Comparison of ENCODE assay signal across 8 cellular contexts in genomic region chr4:176321589-176321988, GRCh38. TPM values are rescaled to one million over a fixed set of nuclear protein-coding genes. Genes with fewer than 3 reads are reported as not detected.
A peak's percentile ranks its signal among the peaks of the same experiment; 100 is the strongest.
DNase-seq lines count a peak whose midpoint lies in the region; ATAC-seq and TF ChIP-seq lines count a peak whose summit lies in the region.

No MANE protein-coding gene starts in this region.

- peaks cover 4% of the 10 kb centered on the region for H3K36me3 ChIP-seq in CD4-positive, CD25-positive, alpha-beta regulatory T cell (ENCODE audit: control insufficient read depth, insufficient read depth, low read length)
- no peaks in the 10 kb centered on the region for H3K36me3 ChIP-seq in mucosa of descending colon (ENCODE audit: low read depth)

- peaks cover 5% of the 10 kb centered on the region for H3K27me3 Mint-ChIP-seq in CD4-positive, CD25-positive, alpha-beta regulatory T cell
- no peaks in the 10 kb centered on the region for H3K27me3 Mint-ChIP-seq in nephron (ENCODE audit: low read depth)

- DNase-seq in CD4-positive, CD25-positive, alpha-beta regulatory T cell, result no peak
- DNase-seq in LNCaP clone FGC (ENCODE audit: low read depth) (no peak), choroid plexus epithelial cell (ENCODE audit: low read depth) (no peak), UCSD-AML1 (lab: John Stamatoyannopoulos, UW; ENCODE audit: unreplicated experiment) (no peak), head of caudate nucleus (no peak), mucosa of descending colon (no peak)

- TF ChIP-seq CTCF in LNCaP clone FGC (IDR thresholded peaks at IDR 0.05; ENCODE audit: control insufficient read depth, extremely low read depth, insufficient read depth) (no peak), choroid plexus epithelial cell (conservative IDR thresholded peaks at IDR 0.05; ENCODE audit: low read depth, low read length) (no peak), nephron (IDR thresholded peaks at IDR 0.05; ENCODE audit: unreplicated experiment in 3 of 3) (no peak), mucosa of descending colon (IDR thresholded peaks at IDR 0.05) (no peak)

- H3K4me3 Mint-ChIP-seq in CD4-positive, CD25-positive, alpha-beta regulatory T cell, result peak overlapping the region; percentile 90 to 95 (median 95)
- peak overlapping the region; percentile 92 to 96 (median 95) for H3K4me3 Mint-ChIP-seq in nephron

- H3K4me1 Mint-ChIP-seq in CD4-positive, CD25-positive, alpha-beta regulatory T cell, result peaks cover 43 to 66% (median 54%) of the 10 kb centered on the region in 4 donors
- H3K4me1 Mint-ChIP-seq in nephron, result peaks cover 28% of the 10 kb centered on the region

- H3K9me3 Mint-ChIP-seq in CD4-positive, CD25-positive, alpha-beta regulatory T cell, result no peaks in the 10 kb centered on the region
- no peaks in the 10 kb centered on the region for H3K9me3 Mint-ChIP-seq in nephron

- peaks cover 3% of the 10 kb centered on the region for H3K36me3 Mint-ChIP-seq in CD4-positive, CD25-positive, alpha-beta regulatory T cell
- H3K36me3 Mint-ChIP-seq in nephron (ENCODE audit: low read depth), result no peaks in the 10 kb centered on the region

- H3K27me3 ChIP-seq in CD4-positive, CD25-positive, alpha-beta regulatory T cell (ENCODE audit: control insufficient read depth, insufficient read depth, low read length), result no peaks in the 10 kb centered on the region

- ATAC-seq in CD4-positive, CD25-positive, alpha-beta regulatory T cell (ENCODE audit: low read depth in 2 of 2), result no peak
- ATAC-seq in HG03159 (IDR thresholded peaks at IDR 0.05; ENCODE audit: unreplicated experiment), result no peak
- ATAC-seq in mucosa of descending colon, result no peak

- peak overlapping the region in 2 of 3 donors; percentile 91 to 96 for H3K27ac Mint-ChIP-seq in CD4-positive, CD25-positive, alpha-beta regulatory T cell
- peak overlapping the region; percentile 89 to 96 (median 95) for H3K27ac Mint-ChIP-seq in nephron

- peaks cover 55% of the 10 kb centered on the region for H3K4me1 ChIP-seq in CD4-positive, CD25-positive, alpha-beta regulatory T cell (ENCODE audit: control insufficient read depth, insufficient read depth, low read length, poor library complexity, severe bottlenecking)
- peaks cover 5% of the 10 kb centered on the region for H3K4me1 ChIP-seq in mucosa of descending colon (ENCODE audit: low read depth)

- H3K4me3 ChIP-seq in CD4-positive, CD25-positive, alpha-beta regulatory T cell (ENCODE audit: low read depth, low read length), result peak overlapping the region; percentile 99
- H3K4me3 ChIP-seq in LNCaP clone FGC (ENCODE audit: low read depth, low read length) (peak overlapping the region; percentile 75), choroid plexus epithelial cell (ENCODE audit: low read depth, low read length) (peak overlapping the region; percentile 94), mucosa of descending colon (no peak overlapping the region)

- no peaks in the 10 kb centered on the region for H3K9me3 ChIP-seq in CD4-positive, CD25-positive, alpha-beta regulatory T cell (ENCODE audit: control insufficient read depth in 2 of 2, low read length in 2 of 2)
- no peaks in the 10 kb centered on the region for H3K9me3 ChIP-seq in mucosa of descending colon

- peak overlapping the region; percentile 86 for H3K27ac ChIP-seq in CD4-positive, CD25-positive, alpha-beta regulatory T cell (ENCODE audit: insufficient read depth, low read length, poor library complexity, severe bottlenecking)

- intact Hi-C loops in head of caudate nucleus (cut with DNase I) (loop anchor here (10.0 kb wide), 1 partner anchor 257 kb away; the partner anchor contains the start of gene WDR17), mucosa of descending colon (cut with DNase I, micrococcal nuclease) (no loop called here)

RNA-seq across cellular contexts. Expression of gene SPCS3, which starts 1.8 kb away (rescaled TPM):
- 125 TPM for total RNA-seq in CD4-positive, CD25-positive, alpha-beta regulatory T cell
- 10 to 100 TPM; 42.9 to 75.3 (median 51.2) TPM for polyA plus RNA-seq in CD4-positive, CD25-positive, alpha-beta regulatory T cell
- total RNA-seq in mucosa of descending colon, result 100 to 1,000 TPM in 2 of 3 donors, 10 to 100 TPM in 1; 72.6 to 152 (median 102) TPM

RNA-seq across cellular contexts. Expression of gene ASB5, which starts 52.6 kb away (rescaled TPM):
- not detected for total RNA-seq in CD4-positive, CD25-positive, alpha-beta regulatory T cell
- polyA plus RNA-seq in CD4-positive, CD25-positive, alpha-beta regulatory T cell, result not detected
- total RNA-seq in mucosa of descending colon, result 10 to 100 TPM in 1 of 3 donors, under 1 TPM in 2; 0.75 to 13.2 (median 0.96) TPM
